ENCODE assay signal across 8 cellular contexts in genomic region chr3:38003371-38003816, GRCh38. TPM values are rescaled to one million over a fixed set of nuclear protein-coding genes. Genes with fewer than 3 reads are reported as not detected.
DNase-seq lines count a peak whose midpoint lies in the region; ATAC-seq, FAIRE-seq and TF ChIP-seq lines count a peak whose summit lies in the region.

No MANE protein-coding gene starts in this region.

- peak; percentile 67 for FAIRE-seq in endothelial cell of umbilical vein (lab: Jason Lieb, UNC)

- H3K27me3 ChIP-seq in endothelial cell of umbilical vein (ENCODE audit: control insufficient read depth in 2 of 2, insufficient read depth in 2 of 2, low read length in 2 of 2): no peaks in the 10 kb centered on the region

- H3K9me3 ChIP-seq in endothelial cell of umbilical vein (replicated peaks; ENCODE audit: control insufficient read depth, insufficient read depth, low read length): no peaks in the 10 kb centered on the region
- no peaks in the 10 kb centered on the region for H3K9me3 ChIP-seq in mucosa of descending colon

- no peak overlapping the region for H3K27ac ChIP-seq in endothelial cell of umbilical vein (ENCODE audit: insufficient read depth, low read depth, low read length)

- H4K20me1 ChIP-seq in endothelial cell of umbilical vein (replicated peaks; ENCODE audit: control insufficient read depth, extremely low read depth, insufficient read depth, low read length): no peaks in the 10 kb centered on the region

- BruUV-seq in endothelial cell of umbilical vein (replicated peaks; lab: Mats Ljungman, UMichigan): no TSS peak

- H3K4me1 ChIP-seq in endothelial cell of umbilical vein (ENCODE audit: control insufficient read depth, extremely low read depth, insufficient read depth, low read length) (peaks cover 4% of the 10 kb centered on the region), mucosa of descending colon (ENCODE audit: low read depth) (peaks cover 34% of the 10 kb centered on the region)

- DNase-seq in GM03348 (ENCODE audit: low spot score) (peak; percentile 75), LNCaP clone FGC (ENCODE audit: low read depth) (no peak), endothelial cell of umbilical vein (ENCODE audit: low read depth, low spot score) (peak; percentile 17), mucosa of descending colon (peak; percentile 79 to 87 (median 86)), superior temporal gyrus (ENCODE audit: extremely low spot score) (peak; percentile 85), NCI-H748 (lab: John Stamatoyannopoulos, UW; ENCODE audit: unreplicated experiment) (no peak)
- peak; percentile 65 for DNase-seq in activated CD8-positive, alpha-beta memory T cell treated with anti-CD3 and anti-CD28 coated beads, Interleukin-2, amount 50 U/mL, for 4 hours

- no peak overlapping the region for H2AFZ ChIP-seq in endothelial cell of umbilical vein (ENCODE audit: low read depth, low read length)

- no peaks in the 10 kb centered on the region for H3K79me2 ChIP-seq in endothelial cell of umbilical vein (ENCODE audit: control insufficient read depth, insufficient read depth, low read length)

- intact Hi-C loops in endothelial cell of umbilical vein (cut with micrococcal nuclease): loop anchor here (1.0 kb wide), 2 partner anchors 29 to 148 kb away; no protein-coding TSS in a partner anchor
- intact Hi-C loops in mucosa of descending colon (cut with DNase I, micrococcal nuclease): no loop called here

- dilution Hi-C loops in endothelial cell of umbilical vein (cut with MboI; ENCODE audit: extremely low pct_ligation_motif_present, low sequenced_read_pairs): no loop called here

- TF ChIP-seq CTCF in LNCaP clone FGC (IDR thresholded peaks at IDR 0.05; ENCODE audit: control insufficient read depth, extremely low read depth, insufficient read depth) (peak; percentile 81), endothelial cell of umbilical vein (IDR thresholded peaks at IDR 0.05; ENCODE audit: extremely low read depth in 1 of 2, insufficient read depth in 1 of 2, low read depth in 1 of 2, low read length in 2 of 2) (peak; percentile 71 to 93), mucosa of descending colon (IDR thresholded peaks at IDR 0.05) (peak; percentile 71)

- no peaks in the 10 kb centered on the region for H3K9me1 ChIP-seq in endothelial cell of umbilical vein (replicated peaks; ENCODE audit: control insufficient read depth, extremely low read depth, insufficient read depth, low read length)

- peak; percentile 48 for ATAC-seq in mucosa of descending colon
- no peak for ATAC-seq in GM19467 (IDR thresholded peaks at IDR 0.05; ENCODE audit: unreplicated experiment)

- H3K4me3 ChIP-seq in LNCaP clone FGC (ENCODE audit: low read depth, low read length) (no peak overlapping the region), endothelial cell of umbilical vein (replicated peaks in 1 of 3; ENCODE audit: insufficient read depth in 1 of 3, low read depth in 1 of 3, low read length in 3 of 3) (no peak overlapping the region), mucosa of descending colon (no peak overlapping the region)

- CTCF ChIA-PET in endothelial cell of umbilical vein (lab: Charles Lee): interaction anchor here (0.6 to 3.6 kb wide), 13 partner anchors 9 to 659 kb away, joined by 3 to 34 read pairs (median 4); no protein-coding TSS in a partner anchor

- H3K9ac ChIP-seq in endothelial cell of umbilical vein (replicated peaks; ENCODE audit: extremely low read depth, insufficient read depth, low read length): no peak overlapping the region

- H3K4me2 ChIP-seq in endothelial cell of umbilical vein (ENCODE audit: insufficient read depth, low read length): no peak overlapping the region

- no peak for TF ChIP-seq POLR2A in endothelial cell of umbilical vein (IDR thresholded peaks at IDR 0.05; ENCODE audit: low read depth, low read length)

- POLR2A ChIA-PET in endothelial cell of umbilical vein (lab: Charles Lee): no interaction called here

- H3K36me3 ChIP-seq in endothelial cell of umbilical vein (ENCODE audit: control insufficient read depth in 2 of 2, extremely low read depth in 1 of 2, insufficient read depth in 2 of 2, low read length in 2 of 2) (peaks cover 0 to 14% of the 10 kb centered on the region in 2 experiments), mucosa of descending colon (ENCODE audit: low read depth) (no peaks in the 10 kb centered on the region)

TF ChIP-seq in endothelial cell of umbilical vein, 7 proteins besides CTCF, POLR2A, EP300 and RAD21:
- TF ChIP-seq EZH2 (IDR thresholded peaks at IDR 0.05; ENCODE audit: borderline replicate concordance, low read depth, low read length, severe bottlenecking) (no peak), GATA2 (IDR thresholded peaks at IDR 0.05; ENCODE audit: insufficient read depth, insufficient read length, low read depth, low read length) (no peak)
TF ChIP-seq in endothelial cell of umbilical vein: peak in this region for 0.

RNA-seq across cellular contexts. Expression of gene VILL, which starts 12.8 kb away (rescaled TPM):
- total RNA-seq in endothelial cell of umbilical vein (6.9 and 9.0 TPM in 2 replicates), mucosa of descending colon (100 to 1,000 TPM in 2 of 3 donors, 10 to 100 TPM in 1; 69.7 to 197 (median 150) TPM)
- 10.0 and 11.6 TPM in 2 replicates for polyA plus RNA-seq in endothelial cell of umbilical vein
- polyA plus RNA-seq in endothelial cell of umbilical vein (2011; cell fraction: cytosol; rRNA removed): 6.5 and 8.1 TPM in 2 replicates
- polyA plus RNA-seq in endothelial cell of umbilical vein (2011; cell fraction: nucleus; rRNA removed): 27.6 and 33.0 TPM in 2 replicates
- polyA plus RNA-seq in endothelial cell of umbilical vein (2012): 4.2 and 4.6 TPM in 2 replicates
- 14.5 and 20.7 TPM in 2 replicates for polyA minus RNA-seq in endothelial cell of umbilical vein
- polyA minus RNA-seq in endothelial cell of umbilical vein (2011; cell fraction: cytosol; rRNA and poly(A)+ RNA removed): not detected
- 11.3 and 13.0 TPM in 2 replicates for polyA minus RNA-seq in endothelial cell of umbilical vein (2011; cell fraction: nucleus; rRNA and poly(A)+ RNA removed)

RNA-seq across cellular contexts. Expression of gene PLCD1, which starts 26.0 kb away (rescaled TPM):
- total RNA-seq in endothelial cell of umbilical vein (15.3 and 18.5 TPM in 2 replicates), mucosa of descending colon (100 to 1,000 TPM in 1 of 3 donors, 10 to 100 TPM in 2; 38.2 to 113 (median 66.5) TPM)
- 12.6 and 13.1 TPM in 2 replicates for polyA plus RNA-seq in endothelial cell of umbilical vein
- 6.9 and 9.4 TPM in 2 replicates for polyA plus RNA-seq in endothelial cell of umbilical vein (2011; cell fraction: cytosol; rRNA removed)
- polyA plus RNA-seq in endothelial cell of umbilical vein (2011; cell fraction: nucleus; rRNA removed): 19.9 and 26.2 TPM in 2 replicates
- 8.2 and 12.7 TPM in 2 replicates for polyA plus RNA-seq in endothelial cell of umbilical vein (2012)
- 18.9 and 20.7 TPM in 2 replicates for polyA minus RNA-seq in endothelial cell of umbilical vein
- 1.1 TPM for polyA minus RNA-seq in endothelial cell of umbilical vein (2011; cell fraction: cytosol; rRNA and poly(A)+ RNA removed)
- 4.7 and 8.8 TPM in 2 replicates for polyA minus RNA-seq in endothelial cell of umbilical vein (2011; cell fraction: nucleus; rRNA and poly(A)+ RNA removed)

RNA-seq across cellular contexts. Expression of gene DLEC1, which starts 35.6 kb away (rescaled TPM):
- not detected in 2 replicates for total RNA-seq in endothelial cell of umbilical vein
- polyA plus RNA-seq in endothelial cell of umbilical vein: not detected in 2 replicates
- not detected in 2 replicates for polyA plus RNA-seq in endothelial cell of umbilical vein (2011; cell fraction: cytosol; rRNA removed)
- 0.13 and 0.14 TPM in 2 replicates for polyA plus RNA-seq in endothelial cell of umbilical vein (2011; cell fraction: nucleus; rRNA removed)
- not detected in 2 replicates for polyA plus RNA-seq in endothelial cell of umbilical vein (2012)
- 0.04 TPM in 1 of 2 replicates, not detected in the other for polyA minus RNA-seq in endothelial cell of umbilical vein
- polyA minus RNA-seq in endothelial cell of umbilical vein (2011; cell fraction: cytosol; rRNA and poly(A)+ RNA removed): not detected
- polyA minus RNA-seq in endothelial cell of umbilical vein (2011; cell fraction: nucleus; rRNA and poly(A)+ RNA removed): not detected in 2 replicates
- total RNA-seq in mucosa of descending colon: 1 to 10 TPM in 2 of 3 donors, under 1 TPM in 1; 0.73 to 1.7 (median 1.5) TPM

Comparison
In these comparisons a context has a peak if more than half of its experiments do, and no peak if none do; other contexts are left out.
1. DNase-seq: peak in GM03348 (single experiment), activated CD8-positive, alpha-beta memory T cell treated with anti-CD3 and anti-CD28 coated beads, Interleukin-2, amount 50 U/mL, for 4 hours (single experiment), endothelial cell of umbilical vein (single experiment), mucosa of descending colon (3 of 3) and superior temporal gyrus (single experiment); none in LNCaP clone FGC (single experiment) and NCI-H748 (single experiment).
2. Peak in every context shown above with its lines, with median percentiles within 50 percentile points of each other: CTCF ChIP-seq.